ENCODE assay signal across 11 cellular contexts in the genomic region with DNA sequence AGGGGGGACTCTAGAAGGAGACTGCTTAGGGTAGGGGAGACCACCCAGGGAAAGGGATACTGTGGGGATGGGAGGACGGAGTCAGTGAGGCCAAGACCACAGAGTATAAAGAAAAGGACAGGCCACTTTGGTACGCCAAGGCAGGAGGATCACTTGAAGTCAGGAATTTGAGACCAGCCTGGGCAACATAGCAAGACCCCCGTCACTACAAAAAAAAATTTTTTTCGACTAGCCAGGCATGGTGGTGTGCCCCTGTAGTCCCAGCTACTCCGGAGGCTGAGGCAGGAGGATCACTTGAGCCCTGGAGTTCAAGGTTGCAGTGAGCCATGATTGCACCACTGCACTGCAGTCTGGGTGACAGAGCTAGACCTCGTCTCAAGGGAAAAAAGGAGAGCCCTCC. TPM values are rescaled to one million over a fixed set of nuclear protein-coding genes. Genes with fewer than 3 reads are reported as not detected.
DNase-seq lines count a peak whose midpoint lies in the region; ATAC-seq, FAIRE-seq and TF ChIP-seq lines count a peak whose summit lies in the region.
"Had no signal": no experiment of that assay in that cellular context is flagged by ENCODE, and none has a peak within 500 bp of the region (broad histone marks: within the 10 kb centered on the region; RNA-seq: fewer than 3 reads in every experiment).

No MANE protein-coding gene starts in this region.

- no peak for TF ChIP-seq POLR2A in K562 (conservative IDR thresholded peaks at IDR 0.05)

- no peaks in the 10 kb centered on the region for H3K36me3 ChIP-seq in KMS-11 (ENCODE audit: insufficient read depth)
- no peaks in the 10 kb centered on the region for H3K36me3 ChIP-seq in K562 (ENCODE audit: control insufficient read depth, insufficient read depth, low read length)

- H3K4me2 ChIP-seq in KMS-11 (peak overlapping the region; percentile 34; the same call in 1 of the 2 replicates), K562 (ENCODE audit: insufficient read depth, low read length) (no peak overlapping the region)

- intact Hi-C loops in K562 (cut with micrococcal nuclease) = no loop called here

- TF ChIP-seq CTCF in C4-2B (conservative IDR thresholded peaks at IDR 0.05) = no peak
- TF ChIP-seq CTCF in KMS-11 (conservative IDR thresholded peaks at IDR 0.05; ENCODE audit: low read depth, low read length) = no peak
- TF ChIP-seq CTCF in K562 (IDR thresholded peaks at IDR 0.05 in 2 of 3, conservative IDR thresholded peaks at IDR 0.05 in 1 of 3; ENCODE audit: insufficient read depth in 2 of 3, low read depth in 1 of 3, low read length in 3 of 3) = no peak

- no peak for TF ChIP-seq RAD21 in K562 (CRISPR knock-in tag; conservative IDR thresholded peaks at IDR 0.05 in 1 of 2, IDR thresholded peaks at IDR 0.05 in 1 of 2)

- H3K4me1 ChIP-seq in KMS-11 (ENCODE audit: low read depth, poor library complexity, severe bottlenecking) = peaks cover 9% of the 10 kb centered on the region
- peaks cover 0 to 8% of the 10 kb centered on the region in 2 experiments; a peak in 3 of 5 replicates for H3K4me1 ChIP-seq in K562 (replicated peaks in 1 of 2; ENCODE audit: control insufficient read depth in 2 of 2, insufficient read depth in 2 of 2, low read length in 2 of 2)

- WGBS in K562 (ENCODE audit: insufficient coverage, low coverage, missing lambda C conversion rate) = 45% methylated on average over 4 of the region's 6 CpGs

- peak; percentile 54 for FAIRE-seq in K562 (lab: Jason Lieb, UNC)

- H3K4me3 ChIP-seq in KMS-11 (IDR thresholded peaks at IDR 0.05; ENCODE audit: insufficient read depth, low read depth, low read length) (no peak overlapping the region), K562 (no peak overlapping the region)

- H2AFZ ChIP-seq in KMS-11 (ENCODE audit: low read depth) (peak overlapping the region; percentile 56; the same call in 1 of the 2 replicates), K562 (ENCODE audit: low read depth, low read length) (peak overlapping the region; percentile 86; the same call in 1 of the 2 replicates)

- CTCF ChIA-PET in K562 (lab: Yijun Ruan, JAX; ENCODE audit: low intra/inter-chr PET ratio) = no interaction called here

- POLR2A ChIA-PET in K562 (lab: Yijun Ruan, JAX) = interaction anchor here (0.7 to 0.9 kb wide), 2 partner anchors 20 to 70 kb away, joined by 3 read pairs; no protein-coding TSS in a partner anchor

- ATAC-seq in K562 = no peak
- ATAC-seq in HG02981 (IDR thresholded peaks at IDR 0.05; ENCODE audit: unreplicated experiment) = no peak
- no peak for ATAC-seq in HG03175 (IDR thresholded peaks at IDR 0.05; ENCODE audit: unreplicated experiment)

- in situ Hi-C loops in K562 (cut with MboI) = no loop called here

- no TSS peak for BruUV-seq in K562 (replicated peaks; lab: Mats Ljungman, UMichigan)

- H4K20me1 ChIP-seq in KMS-11 (ENCODE audit: insufficient read depth) (no peaks in the 10 kb centered on the region), K562 (replicated peaks; ENCODE audit: control insufficient read depth, insufficient read depth, low read length) (no peaks in the 10 kb centered on the region)

- H3K9me3 ChIP-seq in K562 (replicated peaks; ENCODE audit: control insufficient read depth, insufficient read depth, low read depth, low read length) = no peaks in the 10 kb centered on the region

- H3K27ac ChIP-seq in C4-2B = peak overlapping the region; percentile 42
- H3K27ac ChIP-seq in KMS-11 = no peak overlapping the region
- no peak overlapping the region for H3K27ac ChIP-seq in K562 (ENCODE audit: extremely low read depth, low read depth, low read length)

- H3K9ac ChIP-seq in KMS-11 = no peak overlapping the region; the same call in 1 of the 2 replicates
- H3K9ac ChIP-seq in K562 (ENCODE audit: insufficient read depth in 1 of 2, low read depth in 2 of 2, low read length in 2 of 2) = peak overlapping the region in 1 of 2 experiments; percentile 78; a peak in 2 of 4 replicates

- H3K27me3 ChIP-seq in KMS-11 (ENCODE audit: insufficient read depth, low read depth) (no peaks in the 10 kb centered on the region), K562 (ENCODE audit: control insufficient read depth in 2 of 2, insufficient read depth in 2 of 2, low read length in 2 of 2) (no peaks in the 10 kb centered on the region; a peak in 1 of 5 replicates)

- DNase-seq in K562 (ENCODE audit: extremely low read depth in 1 of 4, low spot score in 3 of 4) (no peak), NCI-H345 treated with DMSO at 0.1 percent for 48 hours (lab: John Stamatoyannopoulos, UW; ENCODE audit: unreplicated experiment) (no peak)
- DNase-seq: C1 segment of cervical spinal cord, NCI-H1930 had no signal

- H3K79me2 ChIP-seq in KMS-11 (ENCODE audit: insufficient read depth, low read depth) = no peaks in the 10 kb centered on the region
- H3K79me2 ChIP-seq in K562 (ENCODE audit: control insufficient read depth, insufficient read depth, low read length) = no peaks in the 10 kb centered on the region

- no peaks in the 10 kb centered on the region for H3K9me1 ChIP-seq in K562 (ENCODE audit: control insufficient read depth, insufficient read depth, low read length)

- no peak for TF ChIP-seq EP300 in K562 (IDR thresholded peaks at IDR 0.05; ENCODE audit: low read length)

RNA-seq across cellular contexts. Expression of gene IFNL3, which starts 6.6 kb away (rescaled TPM):
- not detected in 2 replicates for total RNA-seq in K562 (2011; cell fraction: chromatin; rRNA removed; ENCODE audit: low replicate concordance)
- total RNA-seq in K562 (2011; cell fraction: nucleolus; rRNA removed) = not detected in 2 replicates
- not detected in 2 replicates for total RNA-seq in K562 (2011; cell fraction: nucleoplasm; rRNA removed)
- total RNA-seq in K562 (2014; rRNA removed) (not detected in 2 replicates), K562 (2014; rRNA removed; fragmentation: Illumina TruSeq; extraction: Trizol) (not detected in 2 replicates), K562 (2015; rRNA removed; fragmentation: Illumina TruSeq; extraction: Trizol) (not detected in 2 replicates), K562 (2021) (not detected in 2 replicates)
- polyA plus RNA-seq in K562 (2011; rRNA removed) (not detected in 2 replicates), K562 (2014; fragmentation: Illumina TruSeq; extraction: Trizol) (not detected in 2 replicates), K562 (2014; fragmentation: Nextera tagmentation; extraction: Ambion mirVana) (not detected), K562 (2014; rRNA removed) (not detected in 2 replicates)
- polyA plus RNA-seq in K562 (2011; cell fraction: cytosol; rRNA removed) = not detected in 2 replicates
- not detected in 2 replicates for polyA plus RNA-seq in K562 (2011; cell fraction: nucleus; rRNA removed)
- not detected in 2 replicates for polyA plus RNA-seq in K562 (2012)
- polyA minus RNA-seq in K562 (2011; rRNA and poly(A)+ RNA removed) = not detected in 2 replicates
- polyA minus RNA-seq in K562 (2011; cell fraction: cytosol; rRNA and poly(A)+ RNA removed) = not detected in 2 replicates
- polyA minus RNA-seq in K562 (2011; cell fraction: nucleus; rRNA and poly(A)+ RNA removed) = not detected in 2 replicates
- total RNA-seq: dermis blood vessel endothelial cell, mesothelial cell of epicardium, progenitor cell of endocrine pancreas had no signal

RNA-seq across cellular contexts. Expression of gene IFNL4, which starts 10.4 kb away (rescaled TPM):
- not detected in 2 replicates for total RNA-seq in K562 (2011; cell fraction: chromatin; rRNA removed; ENCODE audit: low replicate concordance)
- total RNA-seq in K562 (2011; cell fraction: nucleolus; rRNA removed) = not detected in 2 replicates
- not detected in 2 replicates for total RNA-seq in K562 (2011; cell fraction: nucleoplasm; rRNA removed)
- total RNA-seq in K562 (2014; rRNA removed) (not detected in 2 replicates), K562 (2014; rRNA removed; fragmentation: Illumina TruSeq; extraction: Trizol) (not detected in 2 replicates), K562 (2015; rRNA removed; fragmentation: Illumina TruSeq; extraction: Trizol) (not detected in 2 replicates), K562 (2021) (not detected in 2 replicates)
- polyA plus RNA-seq in K562 (2011; rRNA removed) (not detected in 2 replicates), K562 (2014; fragmentation: Illumina TruSeq; extraction: Trizol) (not detected in 2 replicates), K562 (2014; fragmentation: Nextera tagmentation; extraction: Ambion mirVana) (not detected), K562 (2014; rRNA removed) (not detected in 2 replicates)
- not detected in 2 replicates for polyA plus RNA-seq in K562 (2011; cell fraction: cytosol; rRNA removed)
- not detected in 2 replicates for polyA plus RNA-seq in K562 (2011; cell fraction: nucleus; rRNA removed)
- not detected in 2 replicates for polyA plus RNA-seq in K562 (2012)
- not detected in 2 replicates for polyA minus RNA-seq in K562 (2011; rRNA and poly(A)+ RNA removed)
- not detected in 2 replicates for polyA minus RNA-seq in K562 (2011; cell fraction: cytosol; rRNA and poly(A)+ RNA removed)
- not detected in 2 replicates for polyA minus RNA-seq in K562 (2011; cell fraction: nucleus; rRNA and poly(A)+ RNA removed)
- total RNA-seq: dermis blood vessel endothelial cell, progenitor cell of endocrine pancreas had no signal

RNA-seq across cellular contexts. Expression of gene IFNL2, which starts 30.0 kb away (rescaled TPM):
- total RNA-seq in K562 (2011; cell fraction: chromatin; rRNA removed; ENCODE audit: low replicate concordance) = not detected in 2 replicates
- not detected in 2 replicates for total RNA-seq in K562 (2011; cell fraction: nucleolus; rRNA removed)
- total RNA-seq in K562 (2011; cell fraction: nucleoplasm; rRNA removed) = not detected in 2 replicates
- total RNA-seq in K562 (2014; rRNA removed) (not detected in 2 replicates), K562 (2014; rRNA removed; fragmentation: Illumina TruSeq; extraction: Trizol) (not detected in 2 replicates), K562 (2015; rRNA removed; fragmentation: Illumina TruSeq; extraction: Trizol) (not detected in 2 replicates), K562 (2021) (not detected in 2 replicates)
- polyA plus RNA-seq in K562 (2011; rRNA removed) (not detected in 2 replicates), K562 (2014; fragmentation: Illumina TruSeq; extraction: Trizol) (not detected in 2 replicates), K562 (2014; fragmentation: Nextera tagmentation; extraction: Ambion mirVana) (not detected), K562 (2014; rRNA removed) (not detected in 2 replicates)
- not detected in 2 replicates for polyA plus RNA-seq in K562 (2011; cell fraction: cytosol; rRNA removed)
- polyA plus RNA-seq in K562 (2011; cell fraction: nucleus; rRNA removed) = not detected in 2 replicates
- polyA plus RNA-seq in K562 (2012) = not detected in 2 replicates
- not detected in 2 replicates for polyA minus RNA-seq in K562 (2011; rRNA and poly(A)+ RNA removed)
- polyA minus RNA-seq in K562 (2011; cell fraction: cytosol; rRNA and poly(A)+ RNA removed) = not detected in 2 replicates
- polyA minus RNA-seq in K562 (2011; cell fraction: nucleus; rRNA and poly(A)+ RNA removed) = not detected in 2 replicates
- total RNA-seq: dermis blood vessel endothelial cell, mesothelial cell of epicardium, progenitor cell of endocrine pancreas had no signal

RNA-seq across cellular contexts. Expression of gene SYCN, which starts 34.1 kb away (rescaled TPM):
- total RNA-seq in K562 (2011; cell fraction: chromatin; rRNA removed; ENCODE audit: low replicate concordance) = not detected in 2 replicates
- total RNA-seq in K562 (2011; cell fraction: nucleolus; rRNA removed) = not detected in 2 replicates
- not detected in 2 replicates for total RNA-seq in K562 (2011; cell fraction: nucleoplasm; rRNA removed)
- total RNA-seq in K562 (2014; rRNA removed) (not detected in 2 replicates), K562 (2014; rRNA removed; fragmentation: Illumina TruSeq; extraction: Trizol) (not detected in 2 replicates), K562 (2015; rRNA removed; fragmentation: Illumina TruSeq; extraction: Trizol) (not detected in 2 replicates), K562 (2021) (0.36 TPM in 1 of 2 replicates, not detected in the other)
- polyA plus RNA-seq in K562 (2011; rRNA removed) (not detected in 2 replicates), K562 (2014; fragmentation: Illumina TruSeq; extraction: Trizol) (not detected in 2 replicates), K562 (2014; fragmentation: Nextera tagmentation; extraction: Ambion mirVana) (not detected), K562 (2014; rRNA removed) (not detected in 2 replicates)
- polyA plus RNA-seq in K562 (2011; cell fraction: cytosol; rRNA removed) = 0.13 TPM in 1 of 2 replicates, not detected in the other
- polyA plus RNA-seq in K562 (2011; cell fraction: nucleus; rRNA removed) = not detected in 2 replicates
- polyA plus RNA-seq in K562 (2012) = 0.21 TPM in 1 of 2 replicates, not detected in the other
- not detected in 2 replicates for polyA minus RNA-seq in K562 (2011; rRNA and poly(A)+ RNA removed)
- not detected in 2 replicates for polyA minus RNA-seq in K562 (2011; cell fraction: cytosol; rRNA and poly(A)+ RNA removed)
- polyA minus RNA-seq in K562 (2011; cell fraction: nucleus; rRNA and poly(A)+ RNA removed) = not detected in 2 replicates
- total RNA-seq: dermis blood vessel endothelial cell, mesothelial cell of epicardium, progenitor cell of endocrine pancreas had no signal

RNA-seq across cellular contexts. Expression of gene NCCRP1, which starts 41.4 kb away (rescaled TPM):
- total RNA-seq in K562 (2011; cell fraction: chromatin; rRNA removed; ENCODE audit: low replicate concordance) = not detected in 2 replicates
- total RNA-seq in K562 (2011; cell fraction: nucleolus; rRNA removed) = not detected in 2 replicates
- total RNA-seq in K562 (2011; cell fraction: nucleoplasm; rRNA removed) = not detected in 2 replicates
- total RNA-seq in K562 (2014; rRNA removed) (not detected in 2 replicates), K562 (2014; rRNA removed; fragmentation: Illumina TruSeq; extraction: Trizol) (not detected in 2 replicates), K562 (2015; rRNA removed; fragmentation: Illumina TruSeq; extraction: Trizol) (not detected in 2 replicates), K562 (2021) (0.11 TPM in 1 of 2 replicates, not detected in the other)
- polyA plus RNA-seq in K562 (2011; rRNA removed) (0.08 TPM in 1 of 2 replicates, not detected in the other), K562 (2014; fragmentation: Illumina TruSeq; extraction: Trizol) (not detected in 2 replicates), K562 (2014; fragmentation: Nextera tagmentation; extraction: Ambion mirVana) (not detected), K562 (2014; rRNA removed) (0.05 and 0.34 TPM in 2 replicates)
- polyA plus RNA-seq in K562 (2011; cell fraction: cytosol; rRNA removed) = 0.06 and 0.07 TPM in 2 replicates
- polyA plus RNA-seq in K562 (2011; cell fraction: nucleus; rRNA removed) = not detected in 2 replicates
- polyA plus RNA-seq in K562 (2012) = 0.07 TPM in 1 of 2 replicates, not detected in the other
- polyA minus RNA-seq in K562 (2011; rRNA and poly(A)+ RNA removed) = not detected in 2 replicates
- polyA minus RNA-seq in K562 (2011; cell fraction: cytosol; rRNA and poly(A)+ RNA removed) = not detected in 2 replicates
- polyA minus RNA-seq in K562 (2011; cell fraction: nucleus; rRNA and poly(A)+ RNA removed) = not detected in 2 replicates
- total RNA-seq: dermis blood vessel endothelial cell had no signal
